8 cellular contexts compared by ENCODE assay signal in genomic region chr13:74133657-74134201, GRCh38. TPM values are rescaled to one million over a fixed set of nuclear protein-coding genes. Genes with fewer than 3 reads are reported as not detected.
DNase-seq lines count a peak whose midpoint lies in the region; ATAC-seq lines count a peak whose summit lies in the region.

No MANE protein-coding gene starts in this region.

- H3K4me1 Mint-ChIP-seq in CD4-positive, alpha-beta memory T cell, result peaks cover 22 to 49% (median 28%) of the 10 kb centered on the region in 4 donors

- DNase-seq in CD4-positive, alpha-beta memory T cell, result peak; percentile 89 to 98 (median 95)
- DNase-seq in NK-92 (lab: John Stamatoyannopoulos, UW; ENCODE audit: unreplicated experiment) (peak; percentile 74), epithelial cell of prostate (ENCODE audit: low read depth, low spot score) (no peak)
- DNase-seq in activated CD8-positive, alpha-beta memory T cell treated with anti-CD3 and anti-CD28 coated beads, Interleukin-2, amount 50 U/mL, for 48 hours, result peak; percentile 88
- DNase-seq in stimulated activated CD8-positive, alpha-beta memory T cell treated with anti-CD3 and anti-CD28 coated beads, Interleukin-2, amount 100 ng/mL, for 48 hours (ENCODE audit: low read depth in 2 of 2), result peak; percentile 75 to 78

- intact Hi-C loops in CD4-positive, alpha-beta memory T cell (cut with micrococcal nuclease), result loop anchor here (1.0 to 10.0 kb wide), 13 partner anchors 43 to 1409 kb away; partner anchors contain the start of genes BORA and MZT1

- no peaks in the 10 kb centered on the region for H3K9me3 ChIP-seq in CD4-positive, alpha-beta memory T cell (ENCODE audit: control insufficient read depth in 1 of 2, low read length in 2 of 2)
- no peaks in the 10 kb centered on the region for H3K9me3 ChIP-seq in mucosa of rectum (ENCODE audit: control insufficient read depth in 2 of 2, low read length in 2 of 2)

- peaks cover 3 to 21% of the 10 kb centered on the region in 2 donors for H3K36me3 Mint-ChIP-seq in CD4-positive, alpha-beta memory T cell

- H3K27me3 ChIP-seq in CD4-positive, alpha-beta memory T cell (ENCODE audit: insufficient read depth, low read length), result no peaks in the 10 kb centered on the region
- no peaks in the 10 kb centered on the region for H3K27me3 ChIP-seq in mucosa of rectum (ENCODE audit: control insufficient read depth in 2 of 2, insufficient read depth in 2 of 2, low read length in 2 of 2)

- peaks cover 41% of the 10 kb centered on the region for H3K4me1 ChIP-seq in CD4-positive, alpha-beta memory T cell (ENCODE audit: insufficient read depth, low read length)
- peaks cover 13 to 21% of the 10 kb centered on the region in 2 donors for H3K4me1 ChIP-seq in mucosa of rectum (ENCODE audit: control insufficient read depth in 2 of 2, insufficient read depth in 2 of 2, low read length in 2 of 2)

- peak overlapping the region; percentile 86 to 90 for H3K4me3 ChIP-seq in CD4-positive, alpha-beta memory T cell (ENCODE audit: low read length in 2 of 2)
- peak overlapping the region; percentile 72 to 87 for H3K4me3 ChIP-seq in mucosa of rectum (ENCODE audit: low read length in 2 of 2)

- POLR2A ChIA-PET in CD4-positive, alpha-beta memory T cell (lab: Charles Lee; ENCODE audit: partially characterized antibody), result interaction anchor here (0.6 to 11.3 kb wide), 41 partner anchors 10 to 1193 kb away, joined by 3 to 265 read pairs (median 5); partner anchors contain the start of gene KLF5

- H3K27ac ChIP-seq in CD4-positive, alpha-beta memory T cell (ENCODE audit: low read depth, low read length), result peak overlapping the region; percentile 94
- H3K27ac ChIP-seq in epithelial cell of prostate (peak overlapping the region; percentile 92), mucosa of rectum (ENCODE audit: low read depth in 2 of 2, low read length in 2 of 2) (peak overlapping the region; percentile 56 to 77)

- peaks cover 0 to 9% (median 0%) of the 10 kb centered on the region in 8 donors for H3K9me3 Mint-ChIP-seq in CD4-positive, alpha-beta memory T cell

- CTCF ChIA-PET in CD4-positive, alpha-beta memory T cell (lab: Charles Lee; ENCODE audit: partially characterized antibody), result interaction anchor here (0.9 to 17.2 kb wide), 7 partner anchors 11 to 153 kb away, joined by 3 to 204 read pairs (median 4); no protein-coding TSS in a partner anchor

- H3K9ac ChIP-seq in mucosa of rectum (ENCODE audit: low read depth in 1 of 2, low read length in 2 of 2), result peak overlapping the region; percentile 65 to 66

- H3K27me3 Mint-ChIP-seq in CD4-positive, alpha-beta memory T cell, result peaks cover 1 to 3% of the 10 kb centered on the region in 2 donors

- H3K27ac Mint-ChIP-seq in CD4-positive, alpha-beta memory T cell, result peak overlapping the region; percentile 97 to 100 (median 99)

- ATAC-seq in GM19452 (IDR thresholded peaks at IDR 0.05; ENCODE audit: unreplicated experiment), result peak; percentile 43
- ATAC-seq in HG03558 (IDR thresholded peaks at IDR 0.05; ENCODE audit: extremely low read depth, unreplicated experiment), result peak; percentile 18

- H3K4me3 Mint-ChIP-seq in CD4-positive, alpha-beta memory T cell, result peak overlapping the region; percentile 96 to 100 (median 98)

- no peaks in the 10 kb centered on the region for H3K36me3 ChIP-seq in CD4-positive, alpha-beta memory T cell (ENCODE audit: insufficient read depth, low read length)
- no peaks in the 10 kb centered on the region for H3K36me3 ChIP-seq in mucosa of rectum (ENCODE audit: control insufficient read depth in 2 of 2, insufficient read depth in 2 of 2, low read length in 2 of 2)

RNA-seq across cellular contexts. Expression of gene KLF12, which starts 0.5 kb away (rescaled TPM):
- total RNA-seq in CD4-positive, alpha-beta memory T cell, result 10 to 100 TPM; 90.4 to 95.4 TPM
- 10 to 100 TPM; 22.9 to 34.7 TPM for polyA plus RNA-seq in CD4-positive, alpha-beta memory T cell
